9 cellular contexts compared by ENCODE assay signal in the genomic region with DNA sequence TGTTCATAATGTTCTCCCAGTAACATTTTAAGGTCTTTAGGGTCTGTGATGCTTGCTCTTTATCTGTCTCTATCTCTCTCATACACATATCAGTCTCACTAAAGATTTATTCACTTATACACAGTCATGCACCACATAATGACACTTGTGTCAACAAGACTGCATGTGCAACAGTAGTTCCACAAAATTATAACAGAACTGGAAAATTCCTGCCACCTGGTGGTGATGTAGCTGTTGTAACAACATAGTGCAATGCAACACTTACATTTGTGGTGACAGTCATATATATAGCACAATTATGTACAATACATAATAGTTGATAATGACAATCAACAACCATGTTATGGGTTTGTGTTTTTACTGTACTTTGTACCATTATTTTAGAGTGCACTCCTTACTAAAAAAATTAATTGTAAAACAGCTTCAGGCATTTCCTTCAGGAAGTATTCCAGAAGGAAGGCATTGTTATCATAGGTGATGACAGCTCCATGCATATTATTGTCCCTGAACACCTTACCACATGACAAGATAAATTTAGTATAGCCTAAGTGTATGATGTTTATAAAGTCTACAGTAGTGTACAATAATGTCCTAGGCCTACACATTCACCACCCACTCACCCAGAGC. TPM values are rescaled to one million over a fixed set of nuclear protein-coding genes. Genes with fewer than 3 reads are reported as not detected.
DNase-seq lines count a peak whose midpoint lies in the region; ATAC-seq and TF ChIP-seq lines count a peak whose summit lies in the region.
"Had no signal": no experiment of that assay in that cellular context is flagged by ENCODE, and none has a peak within 500 bp of the region (broad histone marks: within the 10 kb centered on the region; RNA-seq: fewer than 3 reads in every experiment).

No MANE protein-coding gene starts in this region.

- ATAC-seq in T-helper 17 cell, result no peak
- no peak for ATAC-seq in GM21447 (IDR thresholded peaks at IDR 0.05; ENCODE audit: unreplicated experiment)

- no peak overlapping the region for H2BK5ac ChIP-seq in trophoblast cell (ENCODE audit: low read depth, low read length, poor library complexity)

- CTCF ChIA-PET in activated CD4-positive, alpha-beta T cell treated with anti-CD3 and anti-CD28 coated beads, Interleukin-2, amount 10 ng/mL, durations not matched to agents 7 days and 5 days (lab: Charles Lee), result interaction anchor here (1.2 kb wide), 1 partner anchor 11 kb away, joined by 3 read pairs; no protein-coding TSS in a partner anchor

- H3K4me2 ChIP-seq in trophoblast cell (ENCODE audit: low read length), result no peak overlapping the region

- no peak overlapping the region for H3K4me3 Mint-ChIP-seq in activated CD4-positive, alpha-beta T cell treated with anti-CD3 and anti-CD28 coated beads, Interleukin-2, amount 10 ng/mL, durations not matched to agents 7 days and 5 days
- no peak overlapping the region for H3K4me3 Mint-ChIP-seq in T-helper 17 cell
- H3K4me3 Mint-ChIP-seq: activated naive CD8-positive, alpha-beta T cell treated with anti-CD3 and anti-CD28 coated beads, Interleukin-2, amount 10 ng/mL, durations not matched to agents 7 days and 5 days had no signal

- H3K27me3 ChIP-seq in trophoblast cell (ENCODE audit: insufficient read depth, low read length) (no peaks in the 10 kb centered on the region), sigmoid colon (peaks cover 0 to 7% (median 3%) of the 10 kb centered on the region in 3 donors)

- H3K4me3 ChIP-seq in cardiac fibroblast (replicated peaks in 1 of 2; ENCODE audit: low read depth in 2 of 2, low read length in 2 of 2) (no peak overlapping the region), trophoblast cell (ENCODE audit: low read depth, low read length) (no peak overlapping the region), sigmoid colon (no peak overlapping the region)

- peaks cover 45% of the 10 kb centered on the region for H3K27me3 Mint-ChIP-seq in activated CD4-positive, alpha-beta T cell treated with anti-CD3 and anti-CD28 coated beads, Interleukin-2, amount 10 ng/mL, durations not matched to agents 7 days and 5 days
- peaks cover 29% of the 10 kb centered on the region for H3K27me3 Mint-ChIP-seq in T-helper 17 cell

- intact Hi-C loops in sigmoid colon (cut with DNase I), result no loop called here

- no peak overlapping the region for H3K4ac ChIP-seq in trophoblast cell (ENCODE audit: low read depth, low read length)

- H3K14ac ChIP-seq in trophoblast cell (ENCODE audit: low read length), result no peak overlapping the region

- H3K36me3 ChIP-seq in trophoblast cell (ENCODE audit: control insufficient read depth in 1 of 2, insufficient read depth in 2 of 2, low read length in 2 of 2) (no peaks in the 10 kb centered on the region), sigmoid colon (no peaks in the 10 kb centered on the region)

- no peaks in the 10 kb centered on the region for H3K4me1 ChIP-seq in trophoblast cell (ENCODE audit: control insufficient read depth in 1 of 2, insufficient read depth in 2 of 2, low read length in 2 of 2)
- no peaks in the 10 kb centered on the region for H3K4me1 ChIP-seq in sigmoid colon

- TF ChIP-seq CTCF in cardiac fibroblast (IDR thresholded peaks at IDR 0.05; ENCODE audit: low read depth, low read length) (peak; percentile 36), sigmoid colon (IDR thresholded peaks at IDR 0.05) (no peak)

- no peak overlapping the region for H3K23ac ChIP-seq in trophoblast cell (ENCODE audit: low read length)

- peak; percentile 15 for DNase-seq in activated CD4-positive, alpha-beta T cell treated with anti-CD3 and anti-CD28 coated beads, Interleukin-2, amount 10 ng/mL, durations not matched to agents 7 days and 5 days
- no peak for DNase-seq in activated CD4-positive, alpha-beta T cell treated with anti-CD3 and anti-CD28 coated beads, Interleukin-2, amount 50 U/mL, for 48 hours
- DNase-seq in NCI-H510A (lab: John Stamatoyannopoulos, UW) (peak; percentile 1), cardiac fibroblast (ENCODE audit: low read depth in 2 of 2) (peak; percentile 37 to 52), trophoblast cell (peak; percentile 50 to 84), sigmoid colon (no peak), T-helper 17 cell (no peak)
- DNase-seq: activated naive CD8-positive, alpha-beta T cell treated with anti-CD3 and anti-CD28 coated beads, Interleukin-2, amount 10 ng/mL, durations not matched to agents 7 days and 5 days had no signal

- H3K9me3 Mint-ChIP-seq in activated CD4-positive, alpha-beta T cell treated with anti-CD3 and anti-CD28 coated beads, Interleukin-2, amount 10 ng/mL, durations not matched to agents 7 days and 5 days, result no peaks in the 10 kb centered on the region
- H3K9me3 Mint-ChIP-seq: activated naive CD8-positive, alpha-beta T cell treated with anti-CD3 and anti-CD28 coated beads, Interleukin-2, amount 10 ng/mL, durations not matched to agents 7 days and 5 days had no signal

- H2BK12ac ChIP-seq in trophoblast cell (ENCODE audit: low read length), result no peak overlapping the region

- no peak overlapping the region for H2AK5ac ChIP-seq in trophoblast cell (ENCODE audit: low read length)

- no peak for TF ChIP-seq POLR2A in sigmoid colon (IDR thresholded peaks at IDR 0.05)

- H2AFZ ChIP-seq in trophoblast cell (ENCODE audit: insufficient read depth, low read length, poor library complexity), result no peak overlapping the region

- H4K8ac ChIP-seq in trophoblast cell (ENCODE audit: low read depth, low read length), result no peak overlapping the region

- H4K12ac ChIP-seq in trophoblast cell (ENCODE audit: low read depth, low read length), result no peak overlapping the region

- H3K36me3 Mint-ChIP-seq in activated CD4-positive, alpha-beta T cell treated with anti-CD3 and anti-CD28 coated beads, Interleukin-2, amount 10 ng/mL, durations not matched to agents 7 days and 5 days (ENCODE audit: low read depth), result no peaks in the 10 kb centered on the region
- H3K36me3 Mint-ChIP-seq in T-helper 17 cell (ENCODE audit: low read depth), result no peaks in the 10 kb centered on the region
- H3K36me3 Mint-ChIP-seq: activated naive CD8-positive, alpha-beta T cell treated with anti-CD3 and anti-CD28 coated beads, Interleukin-2, amount 10 ng/mL, durations not matched to agents 7 days and 5 days had no signal

- no peak overlapping the region for H4K91ac ChIP-seq in trophoblast cell (ENCODE audit: low read depth, low read length)

- TF ChIP-seq EP300 in sigmoid colon (IDR thresholded peaks at IDR 0.05), result no peak

- no peak overlapping the region for H3K18ac ChIP-seq in trophoblast cell (ENCODE audit: low read length)

- no peak overlapping the region for H3K9ac ChIP-seq in trophoblast cell (ENCODE audit: low read length)

- H3K27ac ChIP-seq in trophoblast cell (ENCODE audit: low read depth, low read length) (no peak overlapping the region), sigmoid colon (no peak overlapping the region)

- H2BK120ac ChIP-seq in trophoblast cell (ENCODE audit: insufficient read depth, low read length, poor library complexity), result no peak overlapping the region

- no peaks in the 10 kb centered on the region for H3K4me1 Mint-ChIP-seq in activated CD4-positive, alpha-beta T cell treated with anti-CD3 and anti-CD28 coated beads, Interleukin-2, amount 10 ng/mL, durations not matched to agents 7 days and 5 days
- no peaks in the 10 kb centered on the region for H3K4me1 Mint-ChIP-seq in T-helper 17 cell
- H3K4me1 Mint-ChIP-seq: activated naive CD8-positive, alpha-beta T cell treated with anti-CD3 and anti-CD28 coated beads, Interleukin-2, amount 10 ng/mL, durations not matched to agents 7 days and 5 days had no signal

- no peaks in the 10 kb centered on the region for H3K79me2 ChIP-seq in trophoblast cell (ENCODE audit: control insufficient read depth, insufficient read depth, low read length, poor library complexity)

- H3K79me1 ChIP-seq in trophoblast cell (ENCODE audit: low read length), result no peaks in the 10 kb centered on the region

- H3K27ac Mint-ChIP-seq in activated CD4-positive, alpha-beta T cell treated with anti-CD3 and anti-CD28 coated beads, Interleukin-2, amount 10 ng/mL, durations not matched to agents 7 days and 5 days, result no peak overlapping the region
- no peak overlapping the region for H3K27ac Mint-ChIP-seq in T-helper 17 cell
- H3K27ac Mint-ChIP-seq: activated naive CD8-positive, alpha-beta T cell treated with anti-CD3 and anti-CD28 coated beads, Interleukin-2, amount 10 ng/mL, durations not matched to agents 7 days and 5 days had no signal

- H3K9me3 ChIP-seq in trophoblast cell (ENCODE audit: insufficient read depth, low read depth, low read length) (no peaks in the 10 kb centered on the region), sigmoid colon (peaks cover 0 to 7% (median 0%) of the 10 kb centered on the region in 4 donors), T-helper 17 cell (ENCODE audit: control insufficient read depth, low read length, poor library complexity, severe bottlenecking) (no peaks in the 10 kb centered on the region)

- POLR2A ChIA-PET in activated CD4-positive, alpha-beta T cell treated with anti-CD3 and anti-CD28 coated beads, Interleukin-2, amount 10 ng/mL, durations not matched to agents 7 days and 5 days (lab: Charles Lee), result no interaction called here

RNA-seq across cellular contexts. Expression of a gene that starts 8.1 kb away (rescaled TPM):
- total RNA-seq in activated CD4-positive, alpha-beta T cell treated with anti-CD3 and anti-CD28 coated beads, Interleukin-2, amount 10 ng/mL, durations not matched to agents 7 days and 5 days, result not detected
- 0.01 TPM in 1 of 2 replicates, not detected in the other for polyA plus RNA-seq in trophoblast cell (2013)
- not detected for total RNA-seq in sigmoid colon
- under 1 TPM; 0.55 to 0.69 (median 0.60) TPM for polyA plus RNA-seq in sigmoid colon
- total RNA-seq in T-helper 17 cell, result not detected
- total RNA-seq: activated naive CD8-positive, alpha-beta T cell treated with anti-CD3 and anti-CD28 coated beads, Interleukin-2, amount 10 ng/mL, durations not matched to agents 7 days and 5 days had no signal

RNA-seq across cellular contexts. Expression of a gene that starts 24.0 kb away (rescaled TPM):
- total RNA-seq in activated CD4-positive, alpha-beta T cell treated with anti-CD3 and anti-CD28 coated beads, Interleukin-2, amount 10 ng/mL, durations not matched to agents 7 days and 5 days, result not detected
- not detected in 2 replicates for polyA plus RNA-seq in trophoblast cell (2013)
- not detected for total RNA-seq in sigmoid colon
- under 1 TPM in 1 of 3 donors, not detected in 2; 0.46 TPM for polyA plus RNA-seq in sigmoid colon
- not detected for total RNA-seq in T-helper 17 cell
- total RNA-seq: activated naive CD8-positive, alpha-beta T cell treated with anti-CD3 and anti-CD28 coated beads, Interleukin-2, amount 10 ng/mL, durations not matched to agents 7 days and 5 days had no signal

Comparison
In these comparisons a context has a peak if more than half of its experiments do, and no peak if none do; other contexts are left out.
1. DNase-seq: peak in activated CD4-positive, alpha-beta T cell treated with anti-CD3 and anti-CD28 coated beads, Interleukin-2, amount 10 ng/mL, durations not matched to agents 7 days and 5 days (single experiment), NCI-H510A (single experiment), cardiac fibroblast (2 of 2) and trophoblast cell (2 of 2); none in activated CD4-positive, alpha-beta T cell treated with anti-CD3 and anti-CD28 coated beads, Interleukin-2, amount 50 U/mL, for 48 hours (0 of 2), sigmoid colon (single experiment) and T-helper 17 cell (0 of 3).